In genomic region chr19:56111601-56112312, GRCh38 we compare ENCODE assay signal across 1 cellular context.
TF ChIP-seq lines count a peak whose summit lies in the region.

No MANE protein-coding gene starts in this region.

TF ChIP-seq in HEK293, 187 proteins besides CTCF, POLR2A, EP300 and RAD21 (continued from another document):
- TF ChIP-seq ZNF26 (tag by site-specific recombination; IDR thresholded peaks at IDR 0.05) = no peak
- peak; percentile 38 for TF ChIP-seq SP2 (tag by site-specific recombination; IDR thresholded peaks at IDR 0.05)
- TF ChIP-seq KLF8 (tag by site-specific recombination; IDR thresholded peaks at IDR 0.05) = no peak
- TF ChIP-seq ZXDB (tag by site-specific recombination; IDR thresholded peaks at IDR 0.05) = peak; percentile 25; the same call in 1 of the 2 replicates
- no peak for TF ChIP-seq ZBTB48 (tag by site-specific recombination; IDR thresholded peaks at IDR 0.05)
- TF ChIP-seq ZNF624 (tag by site-specific recombination; IDR thresholded peaks at IDR 0.05) = no peak
- TF ChIP-seq ZNF707 (tag by site-specific recombination; IDR thresholded peaks at IDR 0.05) = no peak
- no peak for TF ChIP-seq ZNF211 (tag by site-specific recombination; IDR thresholded peaks at IDR 0.05; ENCODE audit: low read depth)
- TF ChIP-seq, protein P1, sequence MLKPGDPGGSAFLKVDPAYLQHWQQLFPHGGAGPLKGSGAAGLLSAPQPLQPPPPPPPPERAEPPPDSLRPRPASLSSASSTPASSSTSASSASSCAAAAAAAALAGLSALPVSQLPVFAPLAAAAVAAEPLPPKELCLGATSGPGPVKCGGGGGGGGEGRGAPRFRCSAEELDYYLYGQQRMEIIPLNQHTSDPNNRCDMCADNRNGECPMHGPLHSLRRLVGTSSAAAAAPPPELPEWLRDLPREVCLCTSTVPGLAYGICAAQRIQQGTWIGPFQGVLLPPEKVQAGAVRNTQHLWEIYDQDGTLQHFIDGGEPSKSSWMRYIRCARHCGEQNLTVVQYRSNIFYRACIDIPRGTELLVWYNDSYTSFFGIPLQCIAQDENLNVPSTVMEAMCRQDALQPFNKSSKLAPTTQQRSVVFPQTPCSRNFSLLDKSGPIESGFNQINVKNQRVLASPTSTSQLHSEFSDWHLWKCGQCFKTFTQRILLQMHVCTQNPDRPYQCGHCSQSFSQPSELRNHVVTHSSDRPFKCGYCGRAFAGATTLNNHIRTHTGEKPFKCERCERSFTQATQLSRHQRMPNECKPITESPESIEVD (tag by site-specific recombination; IDR thresholded peaks at IDR 0.05) = no peak
- no peak for TF ChIP-seq ZNF830 (tag by site-specific recombination; IDR thresholded peaks at IDR 0.05; ENCODE audit: low read depth)
